ENCODE assay signal across 8 cellular contexts in the genomic region with DNA sequence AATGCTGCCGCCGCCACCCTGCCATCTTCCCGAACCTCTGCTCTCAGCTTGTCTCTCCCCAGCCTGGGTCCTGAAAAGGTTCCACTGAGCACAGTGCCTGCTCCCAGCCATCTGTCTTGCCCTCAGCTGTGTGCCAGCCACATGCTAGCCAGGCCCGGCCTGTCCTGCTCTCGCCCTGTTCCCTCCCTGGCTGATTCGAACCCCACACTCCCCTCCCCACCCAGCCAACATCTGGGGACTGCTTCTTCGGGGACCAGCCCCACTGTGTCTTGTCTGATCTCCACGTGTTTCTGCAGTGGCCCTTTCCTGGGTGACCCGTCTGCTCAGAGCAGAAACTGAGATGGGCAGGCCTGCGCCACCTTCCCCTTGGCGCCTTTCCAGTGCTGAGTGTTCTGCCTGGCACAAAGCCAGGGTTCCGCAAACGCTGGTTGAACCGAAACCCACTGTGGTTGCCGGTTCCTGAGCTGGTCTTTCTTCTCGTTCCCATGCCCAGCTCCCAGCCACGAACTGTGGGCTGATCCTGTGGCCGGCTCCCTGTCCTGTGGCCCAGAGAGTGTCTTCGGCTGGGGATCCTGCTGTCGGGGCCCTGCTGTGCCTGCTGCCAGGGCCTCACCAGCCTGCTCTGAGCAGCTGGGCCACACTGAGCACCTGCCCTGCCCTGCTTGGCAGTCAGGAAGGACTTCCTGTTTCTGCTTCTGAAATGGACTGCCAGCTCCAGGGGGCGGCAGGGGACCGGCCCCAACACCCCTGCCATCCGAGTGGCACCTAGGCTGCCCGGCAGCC.
DNase-seq lines count a peak whose midpoint lies in the region; ATAC-seq and TF ChIP-seq lines count a peak whose summit lies in the region.

No MANE protein-coding gene starts in this region.

- H3K4me3 Mint-ChIP-seq in CD8-positive, alpha-beta memory T cell: peak overlapping the region in 6 of 7 donors; percentile 39 to 90 (median 64)
- peak overlapping the region; percentile 13 for H3K4me3 Mint-ChIP-seq in activated T-cell treated with anti-CD3 and anti-CD28 coated beads, Interleukin-2, amount 50 U/mL, for 4 hours

- peaks cover 74% of the 10 kb centered on the region for H3K4me1 ChIP-seq in CD8-positive, alpha-beta memory T cell (ENCODE audit: insufficient read depth, low read length)
- H3K4me1 ChIP-seq in OCI-LY1 (ENCODE audit: insufficient read depth, low read length, severe bottlenecking): peaks cover 98% of the 10 kb centered on the region
- peaks cover 15 to 26% of the 10 kb centered on the region in 2 donors for H3K4me1 ChIP-seq in gastrocnemius medialis

- H3K9ac ChIP-seq in OCI-LY1 (ENCODE audit: low read length): peak overlapping the region; percentile 73

- no peaks in the 10 kb centered on the region for H3K9me2 ChIP-seq in OCI-LY1 (ENCODE audit: low read depth, low read length)

- intact Hi-C loops in gastrocnemius medialis (cut with DNase I; ENCODE audit: low total_unique reads): no loop called here

- in situ Hi-C loops in gastrocnemius medialis (cut with MboI; ENCODE audit: low sequenced_read_pairs in 4 of 4): no loop called here

- no peaks in the 10 kb centered on the region for H3K27me3 ChIP-seq in CD8-positive, alpha-beta memory T cell (ENCODE audit: insufficient read depth, low read length, poor library complexity, severe bottlenecking)
- H3K27me3 ChIP-seq in OCI-LY1 (ENCODE audit: insufficient read depth, low read length) (no peaks in the 10 kb centered on the region), gastrocnemius medialis (no peaks in the 10 kb centered on the region)

- no peaks in the 10 kb centered on the region for H3K36me3 Mint-ChIP-seq in CD8-positive, alpha-beta memory T cell
- no peaks in the 10 kb centered on the region for H3K36me3 Mint-ChIP-seq in activated T-cell treated with anti-CD3 and anti-CD28 coated beads, Interleukin-2, amount 50 U/mL, for 4 hours (ENCODE audit: insufficient read depth)

- TF ChIP-seq POLR2A in gastrocnemius medialis (IDR thresholded peaks at IDR 0.05): no peak

- ATAC-seq in HG02759 (IDR thresholded peaks at IDR 0.05; ENCODE audit: unreplicated experiment) (peak; percentile 34), gastrocnemius medialis (peak; percentile 36 to 70)
- peak; percentile 42 to 47 for ATAC-seq in activated T-cell treated with anti-CD3 and anti-CD28 coated beads, Interleukin-2, amount 50 U/mL, for 4 hours

- H3F3A ChIP-seq in OCI-LY1 (ENCODE audit: insufficient read depth, low read length): 0 out of 2 replicates have a peak, but pooled peaks cover 4% of the 10 kb centered on the region

- no peaks in the 10 kb centered on the region for H3K79me2 ChIP-seq in OCI-LY1 (ENCODE audit: insufficient read depth, low read length)

- no peaks in the 10 kb centered on the region for H3K36me3 ChIP-seq in CD8-positive, alpha-beta memory T cell (ENCODE audit: insufficient read depth, low read length)
- H3K36me3 ChIP-seq in OCI-LY1 (ENCODE audit: insufficient read depth, low read length) (no peaks in the 10 kb centered on the region), gastrocnemius medialis (no peaks in the 10 kb centered on the region)

- H3K27me3 Mint-ChIP-seq in CD8-positive, alpha-beta memory T cell: no peaks in the 10 kb centered on the region
- H3K27me3 Mint-ChIP-seq in activated T-cell treated with anti-CD3 and anti-CD28 coated beads, Interleukin-2, amount 50 U/mL, for 4 hours (ENCODE audit: low read depth): no peaks in the 10 kb centered on the region

- H3K9me3 Mint-ChIP-seq in CD8-positive, alpha-beta memory T cell: peaks cover 0 to 2% (median 0%) of the 10 kb centered on the region in 5 donors
- H3K9me3 Mint-ChIP-seq in activated T-cell treated with anti-CD3 and anti-CD28 coated beads, Interleukin-2, amount 50 U/mL, for 4 hours: no peaks in the 10 kb centered on the region

- CTCF ChIA-PET in CD8-positive, alpha-beta memory T cell (lab: Charles Lee): interaction anchor here (0.9 to 4.2 kb wide), 15 partner anchors 18 to 227 kb away, joined by 3 to 22 read pairs (median 3); partner anchors contain the start of gene KLF13

- TF ChIP-seq CTCF in OCI-LY1 (IDR thresholded peaks at IDR 0.05; ENCODE audit: low read length): peak; percentile 24; the same call in 1 of the 2 replicates
- TF ChIP-seq CTCF in gastrocnemius medialis (IDR thresholded peaks at IDR 0.05 in 4 of 5, conservative IDR thresholded peaks at IDR 0.05 in 1 of 5): no peak

- peak overlapping the region; percentile 75 to 97 (median 91) for H3K27ac Mint-ChIP-seq in CD8-positive, alpha-beta memory T cell

- H3K4me3 ChIP-seq in CD8-positive, alpha-beta memory T cell (ENCODE audit: low read length): peak overlapping the region; percentile 44
- no peak overlapping the region for H3K4me3 ChIP-seq in OCI-LY1 (ENCODE audit: low read depth, low read length, poor library complexity, severe bottlenecking)
- peak overlapping the region in 1 of 4 donors; percentile 19 for H3K4me3 ChIP-seq in gastrocnemius medialis

- DNase-seq in CD8-positive, alpha-beta memory T cell: peak; percentile 55 to 85 (median 72)
- peak; percentile 69 for DNase-seq in activated T-cell treated with anti-CD3 and anti-CD28 coated beads, Interleukin-2, amount 50 U/mL, for 4 hours
- DNase-seq in globus pallidus (ENCODE audit: low spot score) (peak; percentile 61), gastrocnemius medialis (peak; percentile 44 to 58), HuH-7.5 (ENCODE audit: low spot score) (no peak), retina (no peak)

- H3K9me3 ChIP-seq in CD8-positive, alpha-beta memory T cell (ENCODE audit: low read length): no peaks in the 10 kb centered on the region
- H3K9me3 ChIP-seq in OCI-LY1 (ENCODE audit: low read length) (no peaks in the 10 kb centered on the region), gastrocnemius medialis (no peaks in the 10 kb centered on the region)

- H3K4me2 ChIP-seq in OCI-LY1 (ENCODE audit: low read length): peak overlapping the region; percentile 54

- POLR2A ChIA-PET in CD8-positive, alpha-beta memory T cell (lab: Charles Lee): interaction anchor here (0.9 to 5.3 kb wide), 10 partner anchors 22 to 219 kb away, joined by 3 to 44 read pairs (median 3); partner anchors contain the start of gene KLF13

- H3K27ac ChIP-seq in CD8-positive, alpha-beta memory T cell (ENCODE audit: low read depth, low read length): peak overlapping the region; percentile 51
- H3K27ac ChIP-seq in OCI-LY1 (ENCODE audit: low read depth, low read length, poor library complexity, severe bottlenecking): peak overlapping the region; percentile 100
- H3K27ac ChIP-seq in gastrocnemius medialis: peak overlapping the region; percentile 21 to 71 (median 60)

- peaks cover 65 to 79% (median 79%) of the 10 kb centered on the region in 3 donors for H3K4me1 Mint-ChIP-seq in CD8-positive, alpha-beta memory T cell
- peaks cover 82% of the 10 kb centered on the region for H3K4me1 Mint-ChIP-seq in activated T-cell treated with anti-CD3 and anti-CD28 coated beads, Interleukin-2, amount 50 U/mL, for 4 hours (ENCODE audit: low read depth)

- no peaks in the 10 kb centered on the region for H4K20me1 ChIP-seq in OCI-LY1 (ENCODE audit: insufficient read depth, low read length)

- H2AFZ ChIP-seq in OCI-LY1 (ENCODE audit: low read length): no peak overlapping the region

Comparison
In these comparisons a context has a peak if more than half of its experiments do, and no peak if none do; other contexts are left out.
1. DNase-seq: peak in CD8-positive, alpha-beta memory T cell (5 of 5), activated T-cell treated with anti-CD3 and anti-CD28 coated beads, Interleukin-2, amount 50 U/mL, for 4 hours (single experiment), globus pallidus (single experiment) and gastrocnemius medialis (2 of 2); none in HuH-7.5 (single experiment) and retina (single experiment).
2. Peak in every context shown above with its lines, with median percentiles within 50 percentile points of each other: H3K27ac ChIP-seq and ATAC-seq.